16 cellular contexts compared by ENCODE assay signal in genomic region chr1:12597792-12598191, GRCh38. TPM values are rescaled to one million over a fixed set of nuclear protein-coding genes. Genes with fewer than 3 reads are reported as not detected.
DNase-seq lines count a peak whose midpoint lies in the region; ATAC-seq and TF ChIP-seq lines count a peak whose summit lies in the region.
"Had no signal": no experiment of that assay in that cellular context is flagged by ENCODE, and none has a peak within 500 bp of the region (broad histone marks: within the 10 kb centered on the region; RNA-seq: fewer than 3 reads in every experiment).

No MANE protein-coding gene starts in this region.

- BruUV-seq in IMR-90 (replicated peaks; lab: Mats Ljungman, UMichigan) = no TSS peak

- no peaks in the 10 kb centered on the region for H3K36me3 ChIP-seq in BLaER1 treated with 17β-estradiol and CSF1 and Interleukin-3, amounts not matched to agents 10 nM and 100 nM
- H3K36me3 ChIP-seq in IMR-90 (ENCODE audit: control insufficient read depth, insufficient read depth, low read length) (no peaks in the 10 kb centered on the region), gastroesophageal sphincter (peaks cover 0 to under 1% of the 10 kb centered on the region in 2 donors), osteoblast (ENCODE audit: insufficient read depth, low read length) (peaks cover 7% of the 10 kb centered on the region)

- H3K4me1 ChIP-seq in BLaER1 treated with 17β-estradiol and CSF1 and Interleukin-3, amounts not matched to agents 10 nM and 100 nM = peaks cover 53 to 87% (median 71%) of the 10 kb centered on the region in 10 experiments
- peaks cover 41% of the 10 kb centered on the region for H3K4me1 ChIP-seq in IMR-90 (ENCODE audit: control insufficient read depth, insufficient read depth, low read length)
- peaks cover 8 to 100% (median 91%) of the 10 kb centered on the region in 3 donors for H3K4me1 ChIP-seq in gastroesophageal sphincter
- peaks cover 57% of the 10 kb centered on the region for H3K4me1 ChIP-seq in osteoblast (ENCODE audit: insufficient read depth, low read length)

- H3K56ac ChIP-seq in IMR-90 (ENCODE audit: extremely low read depth, insufficient read depth, low read length) = no peak overlapping the region

- in situ Hi-C loops in IMR-90 (cut with MboI; ENCODE audit: low sequenced_read_pairs) = no loop called here

- no peaks in the 10 kb centered on the region for H3K36me3 Mint-ChIP-seq in activated CD4-positive, alpha-beta memory T cell treated with anti-CD3 and anti-CD28 coated beads for 36 hours

- no peak overlapping the region for H4K5ac ChIP-seq in IMR-90 (ENCODE audit: low read depth, low read length)

- peak overlapping the region; percentile 54 for H3K4ac ChIP-seq in IMR-90 (ENCODE audit: low read depth, low read length)

- TF ChIP-seq EP300 in gastroesophageal sphincter (IDR thresholded peaks at IDR 0.05) = no peak

- H2AK5ac ChIP-seq in IMR-90 (ENCODE audit: low read depth, low read length) = peak overlapping the region; percentile 42; the same call in 1 of the 2 replicates

- no peak overlapping the region for H3K14ac ChIP-seq in IMR-90 (replicated peaks; ENCODE audit: low read depth, low read length)

- 93% methylated on average over 3 of the region's 10 CpGs; no CpG with 5 or more reads in 1 of the 2 experiments for WGBS in IMR-90 (ENCODE audit: extremely low coverage in 2 of 2, insufficient read length in 1 of 2), 2 experiments
- 36 to 43% methylated on average over 1 to 9 of the region's 10 CpGs for WGBS in gastroesophageal sphincter (ENCODE audit: low coverage in 1 of 2), 2 donors

- no peaks in the 10 kb centered on the region for H3K9me3 Mint-ChIP-seq in activated CD4-positive, alpha-beta memory T cell treated with anti-CD3 and anti-CD28 coated beads for 36 hours
- H3K9me3 Mint-ChIP-seq: activated B cell treated with CpG ODN at 0.5 μM for 24 hours; dendritic cell treated with granulocyte-macrophage colony-stimulating factor and Interleukin-4, amounts not matched to agents 40 ng/mL and 50 ng/mL, for 4 days had no signal

- H3K4me3 Mint-ChIP-seq in activated CD4-positive, alpha-beta memory T cell treated with anti-CD3 and anti-CD28 coated beads for 36 hours = no peak overlapping the region
- H3K4me3 Mint-ChIP-seq: activated B cell treated with CpG ODN at 0.5 μM for 24 hours; dendritic cell treated with granulocyte-macrophage colony-stimulating factor and Interleukin-4, amounts not matched to agents 40 ng/mL and 50 ng/mL, for 4 days had no signal

- H4K91ac ChIP-seq in IMR-90 (ENCODE audit: insufficient read depth, low read depth, low read length) = no peak overlapping the region; the same call in 1 of the 2 replicates

- no peak overlapping the region for H3K4me3 ChIP-seq in BLaER1 treated with 17β-estradiol and CSF1 and Interleukin-3, amounts not matched to agents 10 nM and 100 nM
- H3K4me3 ChIP-seq in IMR-90 (ENCODE audit: insufficient read depth, low read depth, low read length) (no peak overlapping the region), gastroesophageal sphincter (no peak overlapping the region), osteoblast (ENCODE audit: insufficient read depth, low read length) (no peak overlapping the region)
- H3K4me3 ChIP-seq: skin epidermis had no signal

- peaks cover 9% of the 10 kb centered on the region for H3K9me1 ChIP-seq in IMR-90 (ENCODE audit: insufficient read depth, low read length)

- CTCF ChIA-PET in IMR-90 (lab: Yijun Ruan, JAX) = no interaction called here
- CTCF ChIA-PET in activated CD4-positive, alpha-beta memory T cell treated with anti-CD3 and anti-CD28 coated beads for 36 hours (lab: Charles Lee) = no interaction called here

- H3K18ac ChIP-seq in IMR-90 (ENCODE audit: low read depth, low read length) = no peak overlapping the region; the same call in 1 of the 2 replicates

- no peaks in the 10 kb centered on the region for H3K27me3 Mint-ChIP-seq in activated CD4-positive, alpha-beta memory T cell treated with anti-CD3 and anti-CD28 coated beads for 36 hours

- no peak overlapping the region for H3K9ac ChIP-seq in BLaER1 treated with 17β-estradiol and CSF1 and Interleukin-3, amounts not matched to agents 10 nM and 100 nM
- H3K9ac ChIP-seq in IMR-90 (ENCODE audit: low read depth, low read length) = no peak overlapping the region

- H2BK20ac ChIP-seq in IMR-90 (ENCODE audit: low read depth, low read length) = 0 out of 2 replicates have a peak overlapping the region, but pooled peaks have one; percentile 22

- intact Hi-C loops in IMR-90 (cut with micrococcal nuclease) = loop anchor here (2.0 kb wide), 1 partner anchor 47 kb away; no protein-coding TSS in a partner anchor
- intact Hi-C loops in activated CD4-positive, alpha-beta memory T cell treated with anti-CD3 and anti-CD28 coated beads for 36 hours (cut with micrococcal nuclease) = no loop called here

- H4K20me1 ChIP-seq in BLaER1 treated with 17β-estradiol and CSF1 and Interleukin-3, amounts not matched to agents 10 nM and 100 nM = peaks cover 0 to 8% (median 0%) of the 10 kb centered on the region in 11 experiments; a peak in 2 of 22 replicates
- peaks cover 9% of the 10 kb centered on the region for H4K20me1 ChIP-seq in IMR-90 (ENCODE audit: insufficient read depth, low read length)
- H4K20me1 ChIP-seq in osteoblast (ENCODE audit: insufficient read depth, low read length) = no peaks in the 10 kb centered on the region

- TF ChIP-seq POLR2A in IMR-90 (IDR thresholded peaks at IDR 0.05; ENCODE audit: low read depth, low read length) = no peak
- TF ChIP-seq POLR2A in gastroesophageal sphincter (IDR thresholded peaks at IDR 0.05) = no peak

- H3K79me2 ChIP-seq in osteoblast (ENCODE audit: insufficient read depth, low read length) = peaks cover 47% of the 10 kb centered on the region

- peak overlapping the region in 1 of 2 experiments; percentile 18; a peak in 1 of 4 replicates for H4K8ac ChIP-seq in IMR-90 (ENCODE audit: low read depth in 2 of 2, low read length in 2 of 2)

- no peak overlapping the region; the same call in 1 of the 2 replicates for H2BK120ac ChIP-seq in IMR-90 (ENCODE audit: low read depth, low read length)

- H3K79me1 ChIP-seq in IMR-90 (ENCODE audit: low read depth in 1 of 2, low read length in 2 of 2) = peaks cover 11 to 20% of the 10 kb centered on the region in 2 experiments; a peak in 3 of 4 replicates

- H2BK5ac ChIP-seq in IMR-90 (ENCODE audit: low read depth, low read length, poor library complexity, severe bottlenecking) = no peak overlapping the region

- ATAC-seq in IMR-90 (ENCODE audit: low read depth) = no peak
- ATAC-seq in gastroesophageal sphincter = no peak
- ATAC-seq in HG03108 (IDR thresholded peaks at IDR 0.05; ENCODE audit: unreplicated experiment) = no peak
- ATAC-seq in GM19463 (IDR thresholded peaks at IDR 0.05; ENCODE audit: unreplicated experiment) = no peak

- H3K4me1 Mint-ChIP-seq in activated CD4-positive, alpha-beta memory T cell treated with anti-CD3 and anti-CD28 coated beads for 36 hours (ENCODE audit: low read depth) = peaks cover 50% of the 10 kb centered on the region

- H3K9me3 ChIP-seq in BLaER1 treated with 17β-estradiol and CSF1 and Interleukin-3, amounts not matched to agents 10 nM and 100 nM (replicated peaks in 1 of 11) = no peaks in the 10 kb centered on the region
- H3K9me3 ChIP-seq in IMR-90 (ENCODE audit: control insufficient read depth, insufficient read depth, low read length) (no peaks in the 10 kb centered on the region), gastroesophageal sphincter (no peaks in the 10 kb centered on the region), osteoblast (ENCODE audit: low read depth, low read length) (no peaks in the 10 kb centered on the region)

- no peak overlapping the region for H3K27ac Mint-ChIP-seq in activated CD4-positive, alpha-beta memory T cell treated with anti-CD3 and anti-CD28 coated beads for 36 hours
- H3K27ac Mint-ChIP-seq: activated B cell treated with CpG ODN at 0.5 μM for 24 hours; dendritic cell treated with granulocyte-macrophage colony-stimulating factor and Interleukin-4, amounts not matched to agents 40 ng/mL and 50 ng/mL, for 4 days had no signal

- dilution Hi-C loops in IMR-90 (cut with HindIII; ENCODE audit: low sequenced_read_pairs, unreplicated experiment) = no loop called here

- POLR2A ChIA-PET in IMR-90 (lab: Charles Lee; ENCODE audit: unreplicated experiment) = no interaction called here
- POLR2A ChIA-PET in activated CD4-positive, alpha-beta memory T cell treated with anti-CD3 and anti-CD28 coated beads for 36 hours (lab: Charles Lee) = no interaction called here

- peak overlapping the region in 1 of 11 experiments; percentile 12; a peak in 1 of 22 replicates for H3K27ac ChIP-seq in BLaER1 treated with 17β-estradiol and CSF1 and Interleukin-3, amounts not matched to agents 10 nM and 100 nM
- no peak overlapping the region for H3K27ac ChIP-seq in IMR-90 (ENCODE audit: insufficient read depth, low read length)
- H3K27ac ChIP-seq in gastroesophageal sphincter = peak overlapping the region; percentile 90 to 95 (median 92)
- H3K27ac ChIP-seq in osteoblast (ENCODE audit: low read depth, low read length) = peak overlapping the region; percentile 99

- no peak overlapping the region for H2AFZ ChIP-seq in IMR-90 (replicated peaks; ENCODE audit: low read length, poor library complexity)
- H2AFZ ChIP-seq in osteoblast (ENCODE audit: low read length) = no peak overlapping the region

- no peak for TF ChIP-seq RAD21 in IMR-90 (IDR thresholded peaks at IDR 0.05; ENCODE audit: low read length)

- no peak overlapping the region for H2AK9ac ChIP-seq in IMR-90 (replicated peaks; ENCODE audit: low read depth, low read length, poor library complexity)

- DNase-seq in IMR-90 (no peak), osteoblast (ENCODE audit: insufficient read length, low spot score, missing footprints) (no peak)
- DNase-seq in activated CD4-positive, alpha-beta memory T cell treated with anti-CD3 and anti-CD28 coated beads for 36 hours = no peak
- DNase-seq in stimulated activated CD4-positive, alpha-beta T cell treated with anti-CD3 and anti-CD28 coated beads, Interleukin-4, amount 100 ng/mL, for 24 hours = no peak
- DNase-seq: activated B cell treated with CpG ODN at 0.5 μM for 24 hours; NCI-H187; stimulated activated CD8-positive, alpha-beta memory T cell treated with anti-CD3 and anti-CD28 coated beads, Interleukin-4, amount 100 ng/mL, for 48 hours had no signal

- H3K23ac ChIP-seq in IMR-90 (ENCODE audit: low read depth, low read length) = no peak overlapping the region

- peak overlapping the region; percentile 85; the same call in 2 of the 3 replicates for H2BK15ac ChIP-seq in IMR-90 (ENCODE audit: low read depth, low read length)

- peak overlapping the region; percentile 42 to 91 (median 63) for H3K4me2 ChIP-seq in BLaER1 treated with 17β-estradiol and CSF1 and Interleukin-3, amounts not matched to agents 10 nM and 100 nM
- no peak overlapping the region for H3K4me2 ChIP-seq in IMR-90 (ENCODE audit: low read depth, low read length)
- no peak overlapping the region for H3K4me2 ChIP-seq in osteoblast (ENCODE audit: insufficient read depth, low read length)

- H3K27me3 ChIP-seq in BLaER1 treated with 17β-estradiol and CSF1 and Interleukin-3, amounts not matched to agents 10 nM and 100 nM = peaks cover 0 to 19% (median 0%) of the 10 kb centered on the region in 11 experiments; a peak in 6 of 22 replicates
- no peaks in the 10 kb centered on the region for H3K27me3 ChIP-seq in IMR-90 (ENCODE audit: control insufficient read depth, insufficient read depth, low read length)
- no peaks in the 10 kb centered on the region for H3K27me3 ChIP-seq in gastroesophageal sphincter
- H3K27me3 ChIP-seq in osteoblast (ENCODE audit: insufficient read depth, low read length) = no peaks in the 10 kb centered on the region

- TF ChIP-seq CTCF in IMR-90 (conservative IDR thresholded peaks at IDR 0.05; ENCODE audit: low read depth, low read length) (no peak), gastroesophageal sphincter (IDR thresholded peaks at IDR 0.05) (no peak), osteoblast (IDR thresholded peaks at IDR 0.05; ENCODE audit: extremely low read depth, low read depth, low read length) (no peak)

RNA-seq across cellular contexts. Expression of gene DHRS3, which starts 20.2 kb away (rescaled TPM):
- total RNA-seq in IMR-90 (2012; rRNA removed) (11.4 and 14.5 TPM in 2 replicates), gastroesophageal sphincter (100 to 1,000 TPM; 115 to 211 (median 186) TPM), osteoblast (161 and 172 TPM in 2 replicates)
- 10.2 and 11.2 TPM in 2 replicates for polyA plus RNA-seq in IMR-90 (2012; rRNA removed)
- polyA plus RNA-seq in IMR-90 (2012; cell fraction: cytosol; rRNA removed) = 9.9 and 24.8 TPM in 2 replicates
- 16.2 and 25.0 TPM in 2 replicates for polyA plus RNA-seq in IMR-90 (2012; cell fraction: nucleus; rRNA removed; ENCODE audit: low replicate concordance)
- total RNA-seq in activated CD4-positive, alpha-beta memory T cell treated with anti-CD3 and anti-CD28 coated beads for 36 hours = 10 to 100 TPM; 57.6 to 58.8 TPM

RNA-seq across cellular contexts. Expression of gene AADACL4, which starts 46.1 kb away (rescaled TPM):
- not detected in 2 replicates for total RNA-seq in IMR-90 (2012; rRNA removed)
- polyA plus RNA-seq in IMR-90 (2012; rRNA removed) = not detected in 2 replicates
- polyA plus RNA-seq in IMR-90 (2012; cell fraction: cytosol; rRNA removed) = not detected in 2 replicates
- 0.10 TPM in 1 of 2 replicates, not detected in the other for polyA plus RNA-seq in IMR-90 (2012; cell fraction: nucleus; rRNA removed; ENCODE audit: low replicate concordance)
- not detected for total RNA-seq in gastroesophageal sphincter
- not detected in 2 replicates for total RNA-seq in osteoblast
- not detected for total RNA-seq in activated CD4-positive, alpha-beta memory T cell treated with anti-CD3 and anti-CD28 coated beads for 36 hours
- total RNA-seq: activated B cell treated with CpG ODN at 0.5 μM for 24 hours, glomerular endothelial cell, mesenteric fat pad, RPMI7951 had no signal

Comparison
In these comparisons a context has a peak if more than half of its experiments do, and no peak if none do; other contexts are left out.
1. H3K4me2 ChIP-seq: peak in BLaER1 treated with 17β-estradiol and CSF1 and Interleukin-3, amounts not matched to agents 10 nM and 100 nM (11 of 11); none in IMR-90 (single experiment) and osteoblast (single experiment).